In genomic region chr1:154404984-154405761, GRCh38 we compare ENCODE assay signal across 8 cellular contexts. TPM values are rescaled to one million over a fixed set of nuclear protein-coding genes. Genes with fewer than 3 reads are reported as not detected.
DNase-seq lines count a peak whose midpoint lies in the region; ATAC-seq and TF ChIP-seq lines count a peak whose summit lies in the region.

Gene IL6R (plus strand): TSS chr1:154405343. CDS start chr1:154405630, 287 bp downstream.

- peaks cover 5% of the 10 kb centered on the region; the same call in 1 of the 2 replicates for H3K27me3 ChIP-seq in HAP-1 (ENCODE audit: low read depth)
- no peaks in the 10 kb centered on the region for H3K27me3 ChIP-seq in right lobe of liver

- H3K36me3 ChIP-seq in HAP-1 (replicated peaks), result no peaks in the 10 kb centered on the region
- no peaks in the 10 kb centered on the region for H3K36me3 ChIP-seq in right lobe of liver

- H3K27ac ChIP-seq in right lobe of liver, result peak within 1 kb of the TSS; percentile 98 to 99 (median 98)

- intact Hi-C loops in right lobe of liver (cut with DNase I), result no loop called here

- WGBS in right lobe of liver (ENCODE audit: insufficient coverage, low coverage, low lambda C conversion rate, missing lambda C conversion rate), result 0% methylated on average over 10 of the region's 67 CpGs

- H3K4me1 ChIP-seq in HAP-1 (no peaks in the 10 kb centered on the region; the same call in 1 of the 2 replicates), right lobe of liver (peaks cover 0 to 37% (median 13%) of the 10 kb centered on the region in 4 donors)

- in situ Hi-C loops in HAP-1 (cut with MboI; ENCODE audit: low sequenced_read_pairs), result no loop called here

- DNase-seq in EH (ENCODE audit: low read depth) (peak; percentile 95), HAP-1 (ENCODE audit: low spot score in 2 of 2) (peak; percentile 31 to 75), NCI-H226 (peak; percentile 93), right lobe of liver (peak; percentile 95 to 96 (median 95)), NCI-H187 (lab: John Stamatoyannopoulos, UW) (no peak)
- peak; percentile 57 to 64 for DNase-seq in activated CD4-positive, alpha-beta T cell treated with anti-CD3 and anti-CD28 coated beads, Interleukin-2, amount 50 U/mL, for 4 hours
- peak; percentile 61 for DNase-seq in effector CD4-positive, alpha-beta T cell
- DNase-seq in stimulated activated CD4-positive, alpha-beta T cell treated with anti-CD3 and anti-CD28 coated beads, Interleukin-4, amount 100 ng/mL, for 1 hour, result peak; percentile 70

- peak; percentile 91 for TF ChIP-seq POLR2A in right lobe of liver (IDR thresholded peaks at IDR 0.05)

- H3K4me3 ChIP-seq in HAP-1 (peak within 1 kb of the TSS; percentile 38), right lobe of liver (peak within 1 kb of the TSS; percentile 79 to 95 (median 91))

- peak in 3 of 4 donors; percentile 37 to 45 (median 37) for TF ChIP-seq CTCF in right lobe of liver (IDR thresholded peaks at IDR 0.05)

- peak; percentile 59 to 73 (median 68) for ATAC-seq in right lobe of liver

- H3K9me3 ChIP-seq in HAP-1 (no peaks in the 10 kb centered on the region), right lobe of liver (no peaks in the 10 kb centered on the region)

RNA-seq across cellular contexts. Expression of gene IL6R, which starts in this region (rescaled TPM):
- total RNA-seq in right lobe of liver, result 100 to 1,000 TPM in 2 of 6 experiments, 10 to 100 TPM in 4; 32.2 to 145 (median 68.2) TPM

Comparison
In these comparisons a context has a peak if more than half of its experiments do, and no peak if none do; other contexts are left out.
1. DNase-seq: peak in EH (single experiment), HAP-1 (2 of 2), NCI-H226 (single experiment), activated CD4-positive, alpha-beta T cell treated with anti-CD3 and anti-CD28 coated beads, Interleukin-2, amount 50 U/mL, for 4 hours (2 of 2), effector CD4-positive, alpha-beta T cell (single experiment), right lobe of liver (3 of 3) and stimulated activated CD4-positive, alpha-beta T cell treated with anti-CD3 and anti-CD28 coated beads, Interleukin-4, amount 100 ng/mL, for 1 hour (single experiment); none in NCI-H187 (0 of 2).